Comparison of ENCODE assay signal across 27 cellular contexts in the genomic region with DNA sequence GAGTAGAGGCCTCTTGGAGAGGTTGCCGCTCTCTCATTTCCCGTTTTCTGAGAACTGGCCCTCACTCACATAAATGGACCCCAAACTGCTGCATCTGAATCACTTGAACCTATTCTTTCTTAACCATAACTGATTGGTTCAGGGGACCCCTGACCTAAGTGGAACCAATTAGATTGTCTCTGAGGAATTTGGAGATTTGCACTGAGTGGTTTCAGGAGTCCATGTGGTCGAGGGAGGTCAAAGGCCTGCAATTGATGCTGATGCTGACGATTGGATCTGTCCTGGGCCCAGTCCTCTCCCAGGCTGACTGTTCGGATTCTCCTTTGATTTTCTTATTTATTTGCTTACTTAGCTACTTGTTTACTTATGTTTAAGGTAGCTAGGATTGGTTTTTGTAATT.
"Had no signal": no experiment of that assay in that cellular context is flagged by ENCODE, and none has a peak within 500 bp of the region (broad histone marks: within the 10 kb centered on the region; RNA-seq: fewer than 3 reads in every experiment).

No MANE protein-coding gene starts in this region.

- H3K27ac ChIP-seq: ascending aorta, brain microvascular endothelial cell, coronary artery, dorsolateral prefrontal cortex, heart left ventricle, neutrophil, right lobe of liver, skin epidermis, stomach, thyroid gland, upper lobe of left lung, WERI-Rb-1 had no signal

- ATAC-seq: activated CD4-positive, CD25-positive, alpha-beta regulatory T cell treated with anti-CD3 and anti-CD28 coated beads, Interleukin-2, amount 50 U/mL, for 24 hours; natural killer cell treated with Interleukin-12 subunit alpha and Interleukin-12 subunit beta and Interleukin-15 and Interleukin-18, amount 100 ng/mL, for 72 hours; right lobe of liver; stimulated activated memory B cell treated with anti-CD40 and anti-IgM and Interleukin-4, amounts not matched to agents 10 μg/mL and 1 μg/mL and 100 μg/mL, for 72 hours had no signal

- H3K9me3 ChIP-seq: ascending aorta, heart left ventricle, neutrophil, right lobe of liver, stomach, thyroid gland, upper lobe of left lung had no signal

- H3K27me3 ChIP-seq: ascending aorta, brain microvascular endothelial cell, heart left ventricle, neutrophil, right lobe of liver, stomach, thyroid gland, upper lobe of left lung had no signal

- H3K36me3 ChIP-seq: ascending aorta, brain microvascular endothelial cell, heart left ventricle, neutrophil, right lobe of liver, stomach, thyroid gland, upper lobe of left lung, WERI-Rb-1 had no signal

- FAIRE-seq: endothelial cell of umbilical vein, TTC549 had no signal

- H3K4me3 ChIP-seq: ascending aorta, coronary artery, dorsolateral prefrontal cortex, heart left ventricle, right lobe of liver, skin epidermis, stomach, thyroid gland, upper lobe of left lung had no signal

- DNase-seq: activated CD4-positive, alpha-beta T cell treated with anti-CD3 and anti-CD28 coated beads for 48 hours; activated CD4-positive, alpha-beta T cell treated with anti-CD3 and anti-CD28 coated beads, Interleukin-2, amount 50 U/mL, for 48 hours; activated CD8-positive, alpha-beta memory T cell treated with anti-CD3 and anti-CD28 coated beads for 24 hours; activated effector memory CD4-positive, alpha-beta T cell treated with Interleukin-2 at 50 U/mL for 16 hours; activated naive CD4-positive, alpha-beta T cell treated with anti-CD3 and anti-CD28 coated beads, Interleukin-2, amount 10 ng/mL, durations not matched to agents 7 days and 5 days; activated naive CD8-positive, alpha-beta T cell treated with anti-CD3 and anti-CD28 coated beads, Interleukin-2, amount 10 ng/mL, durations not matched to agents 7 days and 5 days; brain microvascular endothelial cell; dorsolateral prefrontal cortex; heart left ventricle; right lobe of liver; stimulated activated CD4-positive, alpha-beta T cell treated with anti-CD3 and anti-CD28 coated beads, Interleukin-1b, Interleukin-23, amount 100 ng/mL, for 48 hours; stimulated activated CD4-positive, alpha-beta T cell treated with anti-CD3 and anti-CD28 coated beads, Interleukin-4, amount 100 ng/mL, for 4 hours; stimulated activated CD8-positive, alpha-beta memory T cell treated with anti-CD3 and anti-CD28 coated beads, Interleukin-4, amount 100 ng/mL, for 48 hours; stomach; T-helper 9 cell; thyroid gland; upper lobe of left lung; WERI-Rb-1 had no signal

- H3K4me1 ChIP-seq: right lobe of liver, thyroid gland had no signal
